ENCODE assay signal across 8 cellular contexts in genomic region chr9:77177143-77177893, GRCh38. TPM values are rescaled to one million over a fixed set of nuclear protein-coding genes. Genes with fewer than 3 reads are reported as not detected.
DNase-seq lines count a peak whose midpoint lies in the region; ATAC-seq and TF ChIP-seq lines count a peak whose summit lies in the region.

Gene VPS13A (plus strand): TSS chr9:77177534. CDS start chr9:77177705, 171 bp downstream.

- H3K36me3 Mint-ChIP-seq in IgD-negative memory B cell, result no peaks in the 10 kb centered on the region

- TF ChIP-seq POLR2A in erythroblast (IDR thresholded peaks at IDR 0.05; ENCODE audit: low read length), result peak; percentile 81

- no peaks in the 10 kb centered on the region for H3K9me3 Mint-ChIP-seq in IgD-negative memory B cell

- ATAC-seq in GM21529 (IDR thresholded peaks at IDR 0.05; ENCODE audit: unreplicated experiment), result peak; percentile 76

- DNase-seq in DMS153 treated with DMSO at 0.1 percent for 48 hours (lab: John Stamatoyannopoulos, UW; ENCODE audit: unreplicated experiment), result peak; percentile 97
- DNase-seq in OCI-M1 (lab: John Stamatoyannopoulos, UW), result peak; percentile 95
- DNase-seq in activated T-cell treated with anti-CD3 and anti-CD28 coated beads for 4 hours, result peak; percentile 86
- DNase-seq in erythroblast (lab: John Stamatoyannopoulos, UW), result peak; percentile 98 to 99
- peak; percentile 95 for DNase-seq in stimulated activated CD8-positive, alpha-beta memory T cell treated with anti-CD3 and anti-CD28 coated beads, Interleukin-7, amount 100 ng/mL, for 24 hours (ENCODE audit: low read depth)

- H3K36me3 ChIP-seq in mucosa of stomach (ENCODE audit: control insufficient read depth, insufficient read depth, low read length), result no peaks in the 10 kb centered on the region

- H3K4me3 Mint-ChIP-seq in IgD-negative memory B cell, result peak within 1 kb of the TSS; percentile 90 to 99 (median 95)

- no peaks in the 10 kb centered on the region for H3K27me3 Mint-ChIP-seq in IgD-negative memory B cell

- H3K9me3 ChIP-seq in mucosa of stomach (ENCODE audit: control insufficient read depth, low read length), result no peaks in the 10 kb centered on the region

- H3K4me1 Mint-ChIP-seq in IgD-negative memory B cell, result peaks cover 13 to 24% (median 20%) of the 10 kb centered on the region in 3 donors

- peak within 1 kb of the TSS; percentile 94 to 98 (median 96) for H3K27ac Mint-ChIP-seq in IgD-negative memory B cell

- H3K27me3 ChIP-seq in mucosa of stomach (ENCODE audit: control insufficient read depth, insufficient read depth, low read length), result no peaks in the 10 kb centered on the region

- H3K9ac ChIP-seq in mucosa of stomach (ENCODE audit: low read length), result peak within 1 kb of the TSS; percentile 87

- peaks cover 14% of the 10 kb centered on the region for H3K4me1 ChIP-seq in mucosa of stomach (ENCODE audit: control insufficient read depth, insufficient read depth, low read length)

- H3K4me3 ChIP-seq in mucosa of stomach (ENCODE audit: low read length), result peak within 1 kb of the TSS; percentile 96

RNA-seq across cellular contexts. Expression of gene VPS13A, which starts in this region (rescaled TPM):
- polyA plus RNA-seq in IgD-negative memory B cell, result 3.9 TPM

Comparison
In these comparisons a context has a peak if more than half of its experiments do, and no peak if none do; other contexts are left out.
1. Peak in every context shown above with its lines: DNase-seq, ATAC-seq and H3K4me3 ChIP-seq.